Comparison of ENCODE assay signal across 8 cellular contexts in genomic region chr3:168467085-168467714, GRCh38.
A peak's percentile ranks its signal among the peaks of the same experiment; 100 is the strongest.
DNase-seq lines count a peak whose midpoint lies in the region; TF ChIP-seq lines count a peak whose summit lies in the region.

No MANE protein-coding gene starts in this region.

- H3K9me3 Mint-ChIP-seq in H9, result peaks cover 11 to 15% of the 10 kb centered on the region in 2 experiments

- H3K4ac ChIP-seq in H9 (ENCODE audit: low read depth, low read length), result no peak overlapping the region

- H3K9ac ChIP-seq in H9 (ENCODE audit: extremely low read depth, insufficient read length, low read length), result no peak overlapping the region

- no peak overlapping the region for H2AK5ac ChIP-seq in H9 (ENCODE audit: insufficient read length, low read length)

- H3K36me3 ChIP-seq in prostate gland, result no peaks in the 10 kb centered on the region

- WGBS in H9 (ENCODE audit: extremely low coverage, insufficient read length, low lambda C conversion rate), result no CpG with 5 or more reads among the region's 6 CpGs
- WGBS in prostate gland, result 72% methylated on average over 6 of the region's 6 CpGs

- no peak overlapping the region for H2BK12ac ChIP-seq in H9 (ENCODE audit: insufficient read length, low read depth, low read length)

- no peak overlapping the region for H3K4me3 Mint-ChIP-seq in H9

- H2BK120ac ChIP-seq in H9 (ENCODE audit: low read depth, low read length, poor library complexity, severe bottlenecking), result no peak overlapping the region

- no peak overlapping the region for H2BK20ac ChIP-seq in H9 (ENCODE audit: low read depth, low read length, poor library complexity, severe bottlenecking)

- TF ChIP-seq CTCF in GM12874 (IDR thresholded peaks at IDR 0.05; ENCODE audit: insufficient read depth, low read depth, low read length), result peak; percentile 42
- TF ChIP-seq CTCF in H9 (conservative IDR thresholded peaks at IDR 0.05), result peak; percentile 64
- TF ChIP-seq CTCF in prostate gland (IDR thresholded peaks at IDR 0.05), result peak in 1 of 4 experiments; percentile 10

- peaks cover 13 to 14% of the 10 kb centered on the region in 2 experiments for H3K4me1 Mint-ChIP-seq in H9

- H3K79me1 ChIP-seq in H9 (ENCODE audit: insufficient read depth, low read depth, low read length, poor library complexity, severe bottlenecking), result no peaks in the 10 kb centered on the region

- H4K20me1 ChIP-seq in H9 (ENCODE audit: control insufficient read depth, insufficient read depth, insufficient read length), result no peaks in the 10 kb centered on the region

- TF ChIP-seq POLR2A in prostate gland (IDR thresholded peaks at IDR 0.05), result no peak

- no peaks in the 10 kb centered on the region for H3K27me3 ChIP-seq in H9 (ENCODE audit: insufficient read depth, low read length)
- H3K27me3 ChIP-seq in prostate gland (replicated peaks; ENCODE audit: insufficient read depth), result no peaks in the 10 kb centered on the region

- H4K91ac ChIP-seq in H9 (ENCODE audit: insufficient read length, low read depth, low read length), result no peak overlapping the region

- no peak overlapping the region for H3K56ac ChIP-seq in H9 (ENCODE audit: insufficient read length, low read depth, low read length)

- peaks cover 0 to 28% (median 12%) of the 10 kb centered on the region in 3 experiments; a peak in 6 of 7 replicates for H3K36me3 Mint-ChIP-seq in H9 (ENCODE audit: insufficient read depth in 1 of 3, low read depth in 3 of 3)

- H2BK5ac ChIP-seq in H9 (ENCODE audit: insufficient read length, low read length), result no peak overlapping the region

- H3K79me2 ChIP-seq in H9 (ENCODE audit: insufficient read depth, low read length), result no peaks in the 10 kb centered on the region

- no peak overlapping the region for H3K27ac Mint-ChIP-seq in H9

- H3K4me3 ChIP-seq in prostate gland, result no peak overlapping the region

- intact Hi-C loops in prostate gland (cut with DNase I), result no loop called here

- no peaks in the 10 kb centered on the region for H3K23me2 ChIP-seq in H9 (ENCODE audit: insufficient read length, low read depth, low read length, poor library complexity, severe bottlenecking)

- no peak overlapping the region for H4K5ac ChIP-seq in H9 (ENCODE audit: insufficient read length, low read depth, low read length)

- no peak overlapping the region for H3K23ac ChIP-seq in H9 (ENCODE audit: insufficient read length, low read depth, low read length)

- H3K18ac ChIP-seq in H9 (ENCODE audit: insufficient read length, low read depth, low read length), result no peak overlapping the region

- H3K4me2 ChIP-seq in H9 (ENCODE audit: insufficient read depth, insufficient read length, low read length), result no peak overlapping the region

- H3K27ac ChIP-seq in H9 (ENCODE audit: insufficient read length, low read depth, low read length), result no peak overlapping the region
- H3K27ac ChIP-seq in prostate gland, result no peak overlapping the region

- H3K4me1 ChIP-seq in H9 (ENCODE audit: insufficient read depth, low read length), result no peaks in the 10 kb centered on the region
- no peaks in the 10 kb centered on the region for H3K4me1 ChIP-seq in prostate gland (replicated peaks)

- no peaks in the 10 kb centered on the region for H3K27me3 Mint-ChIP-seq in H9 (ENCODE audit: low read depth)

- no peak overlapping the region for H4K8ac ChIP-seq in H9 (replicated peaks; ENCODE audit: insufficient read length, low read depth, low read length)

- DNase-seq in H9 (peak; percentile 34), M059J (ENCODE audit: low read depth) (peak; percentile 35), cerebellar cortex (ENCODE audit: low spot score) (peak; percentile 16), midbrain (lab: John Stamatoyannopoulos, UW) (peak; percentile 53), NCI-H2171 treated with DMSO at 0.1 percent for 48 hours (lab: John Stamatoyannopoulos, UW) (no peak), prostate gland (ENCODE audit: low spot score) (no peak), DMS114 treated with DMSO at 0.1 percent for 48 hours (lab: John Stamatoyannopoulos, UW; ENCODE audit: unreplicated experiment) (no peak)

- no peak overlapping the region for H2AFZ ChIP-seq in H9 (ENCODE audit: low read length)

- H3K14ac ChIP-seq in H9 (ENCODE audit: insufficient read depth, low read length), result no peak overlapping the region

- H3K9me3 ChIP-seq in H9 (ENCODE audit: control insufficient read depth, low read depth, low read length), result no peaks in the 10 kb centered on the region
- no peaks in the 10 kb centered on the region for H3K9me3 ChIP-seq in prostate gland

- H2BK15ac ChIP-seq in H9 (ENCODE audit: low read depth, low read length), result no peak overlapping the region

- no peak overlapping the region for H3T11ph ChIP-seq in H9 (ENCODE audit: low read length)

Comparison
In these comparisons a context has a peak if more than half of its experiments do, and no peak if none do; other contexts are left out.
1. DNase-seq: peak in H9 (single experiment), M059J (single experiment), cerebellar cortex (single experiment) and midbrain (single experiment); none in NCI-H2171 treated with DMSO at 0.1 percent for 48 hours (single experiment), prostate gland (single experiment) and DMS114 treated with DMSO at 0.1 percent for 48 hours (single experiment).